Comparison of ENCODE assay signal across 2 cellular contexts in the genomic region with DNA sequence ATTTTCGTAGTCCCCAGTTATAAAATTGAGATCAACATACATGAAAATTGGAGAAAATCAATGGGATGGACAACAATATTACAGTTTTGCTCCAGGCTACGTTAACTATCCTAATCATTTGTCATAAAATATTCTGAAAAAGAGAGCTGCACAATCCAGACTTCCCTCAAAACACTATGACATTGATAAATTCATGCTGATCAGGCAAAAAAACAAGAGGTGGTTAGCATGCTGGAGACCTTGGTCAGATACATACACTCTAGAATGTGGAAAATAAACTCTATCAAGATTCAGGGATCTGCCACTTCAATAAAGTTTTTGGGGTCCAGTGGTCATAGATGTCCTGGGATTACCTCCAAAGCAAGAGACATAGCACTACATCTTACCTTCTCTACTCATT.
TF ChIP-seq lines count a peak whose summit lies in the region.

No MANE protein-coding gene starts in this region.

TF ChIP-seq in SK-N-SH, 30 proteins besides CTCF, POLR2A, EP300 and RAD21:
- TF ChIP-seq PBX3 (IDR thresholded peaks at IDR 0.05) (no peak), NRF1 (IDR thresholded peaks at IDR 0.05; ENCODE audit: low read depth, low read length) (no peak), SIN3A (IDR thresholded peaks at IDR 0.05; ENCODE audit: borderline replicate concordance, low read depth, low read length) (no peak), JUND (IDR thresholded peaks at IDR 0.05) (no peak), GATA2 (CRISPR knock-in tag; IDR thresholded peaks at IDR 0.05) (no peak), TAF1 (IDR thresholded peaks at IDR 0.05; ENCODE audit: borderline replicate concordance, low read depth, low read length) (no peak), USF1 (IDR thresholded peaks at IDR 0.05; ENCODE audit: borderline replicate concordance, low read depth) (no peak), RCOR1 (IDR thresholded peaks at IDR 0.05; ENCODE audit: low read length) (no peak), NFIC (IDR thresholded peaks at IDR 0.05; ENCODE audit: borderline replicate concordance) (no peak), TCF12 (IDR thresholded peaks at IDR 0.05) (no peak), SMC3 (IDR thresholded peaks at IDR 0.05; ENCODE audit: low read depth, low read length) (no peak), MXI1 (IDR thresholded peaks at IDR 0.05; ENCODE audit: low read depth, low read length) (no peak), EZH2phosphoT487 (IDR thresholded peaks at IDR 0.05; ENCODE audit: borderline replicate concordance, low read depth) (no peak)
- TF ChIP-seq, protein P1, sequence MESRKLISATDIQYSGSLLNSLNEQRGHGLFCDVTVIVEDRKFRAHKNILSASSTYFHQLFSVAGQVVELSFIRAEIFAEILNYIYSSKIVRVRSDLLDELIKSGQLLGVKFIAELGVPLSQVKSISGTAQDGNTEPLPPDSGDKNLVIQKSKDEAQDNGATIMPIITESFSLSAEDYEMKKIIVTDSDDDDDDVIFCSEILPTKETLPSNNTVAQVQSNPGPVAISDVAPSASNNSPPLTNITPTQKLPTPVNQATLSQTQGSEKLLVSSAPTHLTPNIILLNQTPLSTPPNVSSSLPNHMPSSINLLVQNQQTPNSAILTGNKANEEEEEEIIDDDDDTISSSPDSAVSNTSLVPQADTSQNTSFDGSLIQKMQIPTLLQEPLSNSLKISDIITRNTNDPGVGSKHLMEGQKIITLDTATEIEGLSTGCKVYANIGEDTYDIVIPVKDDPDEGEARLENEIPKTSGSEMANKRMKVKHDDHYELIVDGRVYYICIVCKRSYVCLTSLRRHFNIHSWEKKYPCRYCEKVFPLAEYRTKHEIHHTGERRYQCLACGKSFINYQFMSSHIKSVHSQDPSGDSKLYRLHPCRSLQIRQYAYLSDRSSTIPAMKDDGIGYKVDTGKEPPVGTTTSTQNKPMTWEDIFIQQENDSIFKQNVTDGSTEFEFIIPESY (IDR thresholded peaks at IDR 0.05; ENCODE audit: borderline replicate concordance, low read depth): no peak
- TF ChIP-seq, protein P2, sequence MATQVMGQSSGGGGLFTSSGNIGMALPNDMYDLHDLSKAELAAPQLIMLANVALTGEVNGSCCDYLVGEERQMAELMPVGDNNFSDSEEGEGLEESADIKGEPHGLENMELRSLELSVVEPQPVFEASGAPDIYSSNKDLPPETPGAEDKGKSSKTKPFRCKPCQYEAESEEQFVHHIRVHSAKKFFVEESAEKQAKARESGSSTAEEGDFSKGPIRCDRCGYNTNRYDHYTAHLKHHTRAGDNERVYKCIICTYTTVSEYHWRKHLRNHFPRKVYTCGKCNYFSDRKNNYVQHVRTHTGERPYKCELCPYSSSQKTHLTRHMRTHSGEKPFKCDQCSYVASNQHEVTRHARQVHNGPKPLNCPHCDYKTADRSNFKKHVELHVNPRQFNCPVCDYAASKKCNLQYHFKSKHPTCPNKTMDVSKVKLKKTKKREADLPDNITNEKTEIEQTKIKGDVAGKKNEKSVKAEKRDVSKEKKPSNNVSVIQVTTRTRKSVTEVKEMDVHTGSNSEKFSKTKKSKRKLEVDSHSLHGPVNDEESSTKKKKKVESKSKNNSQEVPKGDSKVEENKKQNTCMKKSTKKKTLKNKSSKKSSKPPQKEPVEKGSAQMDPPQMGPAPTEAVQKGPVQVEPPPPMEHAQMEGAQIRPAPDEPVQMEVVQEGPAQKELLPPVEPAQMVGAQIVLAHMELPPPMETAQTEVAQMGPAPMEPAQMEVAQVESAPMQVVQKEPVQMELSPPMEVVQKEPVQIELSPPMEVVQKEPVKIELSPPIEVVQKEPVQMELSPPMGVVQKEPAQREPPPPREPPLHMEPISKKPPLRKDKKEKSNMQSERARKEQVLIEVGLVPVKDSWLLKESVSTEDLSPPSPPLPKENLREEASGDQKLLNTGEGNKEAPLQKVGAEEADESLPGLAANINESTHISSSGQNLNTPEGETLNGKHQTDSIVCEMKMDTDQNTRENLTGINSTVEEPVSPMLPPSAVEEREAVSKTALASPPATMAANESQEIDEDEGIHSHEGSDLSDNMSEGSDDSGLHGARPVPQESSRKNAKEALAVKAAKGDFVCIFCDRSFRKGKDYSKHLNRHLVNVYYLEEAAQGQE (IDR thresholded peaks at IDR 0.05; ENCODE audit: low read depth, low read length): no peak

TF ChIP-seq in SK-N-SH treated with all-trans-retinoic acid at 6 μM for 48 hours, 23 proteins besides CTCF, POLR2A, EP300 and RAD21:
- no peak for TF ChIP-seq ISL1 (CRISPR knock-in tag; IDR thresholded peaks at IDR 0.05)
- TF ChIP-seq BACH2 (CRISPR knock-in tag; IDR thresholded peaks at IDR 0.05; ENCODE audit: borderline replicate concordance): no peak
- no peak for TF ChIP-seq PPARA (CRISPR knock-in tag; IDR thresholded peaks at IDR 0.05; ENCODE audit: borderline replicate concordance)
- TF ChIP-seq CSRNP3 (CRISPR knock-in tag; IDR thresholded peaks at IDR 0.05): no peak
- TF ChIP-seq SNAI2 (CRISPR knock-in tag; IDR thresholded peaks at IDR 0.05): no peak
- TF ChIP-seq ZFP3 (CRISPR knock-in tag; IDR thresholded peaks at IDR 0.05): no peak
- TF ChIP-seq, protein P3, sequence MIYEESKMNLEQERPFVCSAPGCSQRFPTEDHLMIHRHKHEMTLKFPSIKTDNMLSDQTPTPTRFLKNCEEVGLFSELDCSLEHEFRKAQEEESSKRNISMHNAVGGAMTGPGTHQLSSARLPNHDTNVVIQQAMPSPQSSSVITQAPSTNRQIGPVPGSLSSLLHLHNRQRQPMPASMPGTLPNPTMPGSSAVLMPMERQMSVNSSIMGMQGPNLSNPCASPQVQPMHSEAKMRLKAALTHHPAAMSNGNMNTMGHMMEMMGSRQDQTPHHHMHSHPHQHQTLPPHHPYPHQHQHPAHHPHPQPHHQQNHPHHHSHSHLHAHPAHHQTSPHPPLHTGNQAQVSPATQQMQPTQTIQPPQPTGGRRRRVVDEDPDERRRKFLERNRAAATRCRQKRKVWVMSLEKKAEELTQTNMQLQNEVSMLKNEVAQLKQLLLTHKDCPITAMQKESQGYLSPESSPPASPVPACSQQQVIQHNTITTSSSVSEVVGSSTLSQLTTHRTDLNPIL (CRISPR knock-in tag; IDR thresholded peaks at IDR 0.05; ENCODE audit: low read depth): no peak
- no peak for TF ChIP-seq ZC3H10 (CRISPR knock-in tag; IDR thresholded peaks at IDR 0.05)
- TF ChIP-seq ZNF8 (CRISPR knock-in tag; IDR thresholded peaks at IDR 0.05): no peak
- TF ChIP-seq PATZ1 (CRISPR knock-in tag; IDR thresholded peaks at IDR 0.05; ENCODE audit: borderline replicate concordance): no peak
- no peak for TF ChIP-seq TSHZ2 (CRISPR knock-in tag; IDR thresholded peaks at IDR 0.05)
